ENCODE assay signal across 1 cellular context in the genomic region with DNA sequence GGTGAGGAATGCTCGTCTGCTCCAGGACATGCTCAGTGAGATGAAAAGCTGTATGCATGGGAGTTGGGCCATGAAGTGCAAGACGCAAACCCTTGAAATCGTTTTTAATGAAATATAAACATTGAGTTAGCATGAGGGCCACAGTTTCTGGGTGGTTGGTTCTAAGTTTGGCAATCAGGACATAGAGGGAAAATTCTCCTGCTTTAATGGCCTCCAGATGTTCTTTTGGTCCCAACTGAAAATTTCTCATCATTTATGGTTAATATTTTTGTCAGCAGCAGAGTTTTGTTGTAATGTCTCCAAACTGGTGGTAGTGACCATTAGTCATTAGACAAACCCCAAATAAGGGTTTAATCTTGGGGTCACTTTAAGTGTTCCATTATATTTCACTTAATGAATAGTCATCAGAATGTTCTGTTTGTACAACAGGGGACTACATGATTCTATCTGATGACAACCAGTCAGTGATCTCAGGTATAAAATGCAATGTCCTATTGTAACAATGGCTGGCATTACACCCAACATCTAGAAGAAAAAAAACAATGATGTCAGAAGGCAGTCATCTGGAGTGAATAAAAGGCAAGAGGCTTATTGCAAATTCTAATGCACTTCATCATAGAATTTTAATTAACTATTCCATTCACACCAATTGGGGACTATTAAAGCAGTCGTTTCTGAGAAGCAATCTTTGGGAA.
TF ChIP-seq lines count a peak whose summit lies in the region.

No MANE protein-coding gene starts in this region.

TF ChIP-seq in HCT116, 20 proteins besides CTCF, POLR2A, EP300 and RAD21 (continued from another document):
- no peak for TF ChIP-seq REST (IDR thresholded peaks at IDR 0.05; ENCODE audit: low read depth)
- TF ChIP-seq CEBPB (IDR thresholded peaks at IDR 0.05; ENCODE audit: low read depth): no peak
- TF ChIP-seq FOSL1 (IDR thresholded peaks at IDR 0.05; ENCODE audit: low read depth): no peak
